In genomic region chr3:98754483-98754882, GRCh38 we compare ENCODE assay signal across 23 cellular contexts. TPM values are rescaled to one million over a fixed set of nuclear protein-coding genes. Genes with fewer than 3 reads are reported as not detected.
A peak's percentile ranks its signal among the peaks of the same experiment; 100 is the strongest.
DNase-seq lines count a peak whose midpoint lies in the region; ATAC-seq and FAIRE-seq lines count a peak whose summit lies in the region.
"Had no signal": no experiment of that assay in that cellular context is flagged by ENCODE, and none has a peak within 500 bp of the region (broad histone marks: within the 10 kb centered on the region; RNA-seq: fewer than 3 reads in every experiment).

No MANE protein-coding gene starts in this region.

- peak; percentile 30 for FAIRE-seq in islet of Langerhans (lab: Jason Lieb, UNC)

- no peak overlapping the region for H4K8ac ChIP-seq in neuronal stem cell (ENCODE audit: low read depth, low read length)

- H3K14ac ChIP-seq in neuronal stem cell (ENCODE audit: low read length): no peak overlapping the region

- H3K4me3 ChIP-seq in MG63: no peak overlapping the region
- no peak overlapping the region for H3K4me3 ChIP-seq in neuronal stem cell (ENCODE audit: low read length in 2 of 2)
- H3K4me3 ChIP-seq: HAP-1, Peyer's patch had no signal

- no peak overlapping the region for H2AK5ac ChIP-seq in neuronal stem cell (ENCODE audit: low read depth, low read length)

- no peak overlapping the region for H2AFZ ChIP-seq in neuronal stem cell (ENCODE audit: low read length)

- H3K36me3 ChIP-seq in MG63: no peaks in the 10 kb centered on the region
- H3K36me3 ChIP-seq in neuronal stem cell (replicated peaks in 1 of 2; ENCODE audit: control insufficient read depth in 2 of 2, insufficient read depth in 2 of 2, low read length in 2 of 2): no peaks in the 10 kb centered on the region
- H3K36me3 ChIP-seq: HAP-1, Peyer's patch had no signal

- no peaks in the 10 kb centered on the region for H3K4me1 ChIP-seq in neuronal stem cell (ENCODE audit: control insufficient read depth in 2 of 2, insufficient read depth in 1 of 2, low read depth in 1 of 2, low read length in 2 of 2)
- H3K4me1 ChIP-seq: HAP-1, Peyer's patch had no signal

- no peak overlapping the region for H2BK15ac ChIP-seq in neuronal stem cell (ENCODE audit: low read length)

- peak; percentile 68 for ATAC-seq in Right ventricle myocardium inferior
- peak; percentile 78 for ATAC-seq in Right ventricle myocardium superior (ENCODE audit: poor library complexity)
- ATAC-seq: SK-N-SH treated with all-trans-retinoic acid at 6 μM for 48 hours had no signal

- H3K27me3 ChIP-seq in MG63 (no peaks in the 10 kb centered on the region), neuronal stem cell (ENCODE audit: control insufficient read depth in 3 of 3, insufficient read depth in 3 of 3, low read depth in 1 of 3, low read length in 3 of 3) (no peaks in the 10 kb centered on the region)
- H3K27me3 ChIP-seq: Peyer's patch had no signal

- WGBS in neuronal stem cell (ENCODE audit: extremely low coverage in 2 of 2, insufficient read length in 2 of 2, insufficient replicate concordance in 1 of 2), 2 donors: no CpG with 5 or more reads among the region's 3 CpGs

- H4K91ac ChIP-seq in neuronal stem cell (ENCODE audit: low read depth, low read length, poor library complexity): no peak overlapping the region

- H2BK5ac ChIP-seq in neuronal stem cell (ENCODE audit: low read length): no peak overlapping the region

- no peak overlapping the region for H2BK120ac ChIP-seq in neuronal stem cell (ENCODE audit: low read depth, low read length)

- H3K4ac ChIP-seq in neuronal stem cell (ENCODE audit: low read length): no peak overlapping the region

- intact Hi-C loops in Right ventricle myocardium inferior (cut with DNase I): no loop called here
- intact Hi-C loops in cardiac septum (cut with DNase I): no loop called here
- intact Hi-C loops in Right ventricle myocardium superior (cut with DNase I): no loop called here

- H3K9me3 ChIP-seq in MG63 (no peaks in the 10 kb centered on the region), neuronal stem cell (replicated peaks in 1 of 2; ENCODE audit: control insufficient read depth in 2 of 2, insufficient read depth in 1 of 2, low read depth in 1 of 2, low read length in 2 of 2) (no peaks in the 10 kb centered on the region)
- H3K9me3 ChIP-seq: HAP-1, Peyer's patch had no signal

- no peak overlapping the region for H3K23ac ChIP-seq in neuronal stem cell (ENCODE audit: low read depth, low read length, poor library complexity)

- no peak overlapping the region for H2BK12ac ChIP-seq in neuronal stem cell (ENCODE audit: low read length)

- no peak overlapping the region for H3K18ac ChIP-seq in neuronal stem cell (ENCODE audit: low read length)

- H3K9ac ChIP-seq in neuronal stem cell (ENCODE audit: low read depth, low read length, poor library complexity): no peak overlapping the region

- no peaks in the 10 kb centered on the region for H3K79me1 ChIP-seq in neuronal stem cell (ENCODE audit: low read depth, low read length)

- DNase-seq in Right ventricle myocardium inferior (ENCODE audit: missing footprints) (no peak), cardiac septum (ENCODE audit: low spot score) (no peak), Right ventricle myocardium superior (no peak), COLO829 (ENCODE audit: low spot score) (no peak), MG63 (no peak), superior temporal gyrus (ENCODE audit: extremely low spot score) (no peak), neuronal stem cell (ENCODE audit: low spot score) (no peak)
- DNase-seq: 8988T; CD8-positive, alpha-beta memory T cell; DND-41; GDM1; MV-4-11; NCI-H1417; NCI-H2029 treated with DMSO at 0.1 percent for 48 hours; NCI-H510A; NCI-H82; Peyer's patch; SHP77; T-helper 1 cell had no signal

- no peak overlapping the region for H3K27ac ChIP-seq in neuronal stem cell (replicated peaks; ENCODE audit: low read length)
- H3K27ac ChIP-seq: Peyer's patch had no signal

- H3K4me2 ChIP-seq in neuronal stem cell (ENCODE audit: insufficient read depth, low read length, poor library complexity, severe bottlenecking): no peak overlapping the region

RNA-seq across cellular contexts. Expression of gene ST3GAL6, which starts 8.7 kb away (rescaled TPM):
- total RNA-seq in Right ventricle myocardium inferior (27.1 TPM), cardiac septum (87.0 TPM), Right ventricle myocardium superior (34.1 TPM)
- 1.4 and 2.0 TPM in 2 replicates for total RNA-seq in MG63 (2014; rRNA removed; shearing (Covaris generic); ENCODE audit: low replicate concordance)
- polyA plus RNA-seq in neuronal stem cell (2013, experiment 1 of 2): 6.9 TPM
- polyA plus RNA-seq in neuronal stem cell (2013, experiment 2 of 2): 7.8 TPM
- polyA plus RNA-seq: BJ; CD8-positive, alpha-beta memory T cell had no signal
